9 cellular contexts compared by ENCODE assay signal in genomic region chr7:542935-543789, GRCh38. TPM values are rescaled to one million over a fixed set of nuclear protein-coding genes. Genes with fewer than 3 reads are reported as not detected.
DNase-seq lines count a peak whose midpoint lies in the region; ATAC-seq and TF ChIP-seq lines count a peak whose summit lies in the region.
"Had no signal": no experiment of that assay in that cellular context is flagged by ENCODE, and none has a peak within 500 bp of the region (broad histone marks: within the 10 kb centered on the region; RNA-seq: fewer than 3 reads in every experiment).

No MANE protein-coding gene starts in this region.

- no peaks in the 10 kb centered on the region for H3K9me2 ChIP-seq in MM.1S (replicated peaks; ENCODE audit: insufficient read depth, low read length)

- no peak for ATAC-seq in HG03442 (IDR thresholded peaks at IDR 0.05; ENCODE audit: unreplicated experiment)
- no peak for ATAC-seq in GM21825 (IDR thresholded peaks at IDR 0.05; ENCODE audit: unreplicated experiment)

- no peak overlapping the region for H3K4me3 Mint-ChIP-seq in osteocyte (ENCODE audit: unreplicated experiment)

- H3K9ac ChIP-seq in MM.1S (ENCODE audit: low read length), result no peak overlapping the region

- H4K20me1 ChIP-seq in MM.1S (ENCODE audit: insufficient read depth, low read length), result no peaks in the 10 kb centered on the region

- no peaks in the 10 kb centered on the region for H3K27me3 Mint-ChIP-seq in osteocyte (ENCODE audit: unreplicated experiment)

- peak overlapping the region in 3 of 4 donors; percentile 13 to 53 (median 34) for H3K27ac ChIP-seq in esophagus muscularis mucosa (replicated peaks in 1 of 4)
- H3K27ac ChIP-seq in MM.1S (ENCODE audit: low read length), result no peak overlapping the region

- H3K27ac Mint-ChIP-seq in osteocyte (ENCODE audit: unreplicated experiment), result peak overlapping the region; percentile 85

- peaks cover 43% of the 10 kb centered on the region for H3K4me1 Mint-ChIP-seq in osteocyte (ENCODE audit: unreplicated experiment)

- intact Hi-C loops in esophagus muscularis mucosa (cut with DNase I), result no loop called here

- H3K9me3 ChIP-seq in esophagus muscularis mucosa (no peaks in the 10 kb centered on the region), MM.1S (replicated peaks; ENCODE audit: insufficient read depth, low read length) (no peaks in the 10 kb centered on the region)

- H2AFZ ChIP-seq in MM.1S (ENCODE audit: low read length), result no peak overlapping the region

- no peak overlapping the region for H3K4me3 ChIP-seq in NB4 (ENCODE audit: low read depth, low read length)
- H3K4me3 ChIP-seq in esophagus muscularis mucosa, result no peak overlapping the region
- no peak overlapping the region for H3K4me3 ChIP-seq in MM.1S (ENCODE audit: low read length)

- H3K4me2 ChIP-seq in MM.1S (ENCODE audit: low read depth, low read length), result no peak overlapping the region

- no peak for TF ChIP-seq EP300 in esophagus muscularis mucosa (IDR thresholded peaks at IDR 0.05)

- peaks cover 5% of the 10 kb centered on the region for H3K9me3 Mint-ChIP-seq in osteocyte (ENCODE audit: unreplicated experiment)

- no peaks in the 10 kb centered on the region for H3F3A ChIP-seq in MM.1S (ENCODE audit: insufficient read depth, low read length)

- no peak for TF ChIP-seq POLR2A in NB4 (IDR thresholded peaks at IDR 0.05; ENCODE audit: extremely low read depth, insufficient read length)
- no peak for TF ChIP-seq POLR2A in esophagus muscularis mucosa (IDR thresholded peaks at IDR 0.05; ENCODE audit: low read depth)

- H3K36me3 ChIP-seq in esophagus muscularis mucosa, result no peaks in the 10 kb centered on the region
- no peaks in the 10 kb centered on the region for H3K36me3 ChIP-seq in MM.1S (replicated peaks; ENCODE audit: insufficient read depth, low read length)

- H3K4me1 ChIP-seq in esophagus muscularis mucosa (peaks cover 12 to 17% (median 14%) of the 10 kb centered on the region in 4 donors), MM.1S (ENCODE audit: low read length) (no peaks in the 10 kb centered on the region)

- no peaks in the 10 kb centered on the region for H3K79me2 ChIP-seq in MM.1S (ENCODE audit: low read length)

- DNase-seq in ELF-1 (ENCODE audit: low read depth, low spot score) (peak; percentile 66), NB4 (ENCODE audit: low read depth) (peak; percentile 88), esophagus muscularis mucosa (ENCODE audit: extremely low spot score) (no peak), osteocyte (ENCODE audit: extremely low spot score, unreplicated experiment) (no peak), NCI-H2227 (lab: John Stamatoyannopoulos, UW; ENCODE audit: unreplicated experiment) (no peak), MM.1S (no peak)
- DNase-seq: NCI-H1417 had no signal

- no peaks in the 10 kb centered on the region for H3K36me3 Mint-ChIP-seq in osteocyte (ENCODE audit: unreplicated experiment)

- H3K27me3 ChIP-seq in esophagus muscularis mucosa (no peaks in the 10 kb centered on the region), MM.1S (replicated peaks; ENCODE audit: insufficient read depth, low read length) (no peaks in the 10 kb centered on the region)

- TF ChIP-seq CTCF in NB4 (IDR thresholded peaks at IDR 0.05; ENCODE audit: low read depth, low read length) (no peak), esophagus muscularis mucosa (IDR thresholded peaks at IDR 0.05) (no peak), osteocyte (IDR thresholded peaks at IDR 0.05) (no peak), MM.1S (IDR thresholded peaks at IDR 0.05; ENCODE audit: low read length) (no peak)

- WGBS in esophagus muscularis mucosa, result 65% methylated on average over 9 of the region's 29 CpGs

RNA-seq across cellular contexts. Expression of gene PDGFA, which starts 23.5 kb away (rescaled TPM):
- total RNA-seq in esophagus muscularis mucosa (100 to 1,000 TPM in 2 of 4 donors, 10 to 100 TPM in 2; 88.0 to 184 (median 119) TPM), osteocyte (92.0 and 93.6 TPM in 2 replicates)

Comparison
In these comparisons a context has a peak if more than half of its experiments do, and no peak if none do; other contexts are left out.
1. DNase-seq: peak in ELF-1 (single experiment) and NB4 (single experiment); none in esophagus muscularis mucosa (single experiment), osteocyte (single experiment), NCI-H2227 (single experiment) and MM.1S (single experiment).